10 cellular contexts compared by ENCODE assay signal in genomic region chr6:29696147-29697129, GRCh38. TPM values are rescaled to one million over a fixed set of nuclear protein-coding genes. Genes with fewer than 3 reads are reported as not detected.
A peak's percentile ranks its signal among the peaks of the same experiment; 100 is the strongest.
DNase-seq lines count a peak whose midpoint lies in the region; TF ChIP-seq lines count a peak whose summit lies in the region.
"Had no signal": no experiment of that assay in that cellular context is flagged by ENCODE, and none has a peak within 500 bp of the region (broad histone marks: within the 10 kb centered on the region; RNA-seq: fewer than 3 reads in every experiment).

No MANE protein-coding gene starts in this region.

- no peak overlapping the region for H3K4me3 ChIP-seq in breast epithelium
- H3K4me3 ChIP-seq in cardiac muscle cell, result no peak overlapping the region
- no peak overlapping the region for H3K4me3 ChIP-seq in uterus

- no peak for TF ChIP-seq POLR2A in breast epithelium (IDR thresholded peaks at IDR 0.05)
- TF ChIP-seq POLR2A in uterus (IDR thresholded peaks at IDR 0.05), result no peak

- POLR2A ChIA-PET in MCF 10A (lab: Yijun Ruan, JAX), result interaction anchor here (0.9 to 2.2 kb wide), 6 partner anchors 18 to 364 kb away, joined by 3 to 20 read pairs (median 5); partner anchors contain the start of gene GABBR1
- POLR2A ChIA-PET in RWPE1 (lab: Yijun Ruan, JAX; ENCODE audit: low non-redundant PET), result interaction anchor here (0.7 kb wide), 1 partner anchor 48 kb away, joined by 3 read pairs; no protein-coding TSS in a partner anchor

- H3K36me3 ChIP-seq in breast epithelium, result no peaks in the 10 kb centered on the region
- no peaks in the 10 kb centered on the region for H3K36me3 ChIP-seq in cardiac muscle cell
- H3K36me3 ChIP-seq in uterus, result no peaks in the 10 kb centered on the region

- H3K4me3 Mint-ChIP-seq in MCF 10A (ENCODE audit: unreplicated experiment), result no peak overlapping the region
- H3K4me3 Mint-ChIP-seq: stimulated activated naive CD8-positive, alpha-beta T cell treated with anti-CD3 and anti-CD28 coated beads, Interleukin-15, amount 100 ng/mL, for 72 hours had no signal

- no peaks in the 10 kb centered on the region for H3K27me3 Mint-ChIP-seq in MCF 10A (ENCODE audit: insufficient read depth, unreplicated experiment)

- H3K27me3 ChIP-seq in breast epithelium, result no peaks in the 10 kb centered on the region
- H3K27me3 ChIP-seq in cardiac muscle cell, result no peaks in the 10 kb centered on the region
- no peaks in the 10 kb centered on the region for H3K27me3 ChIP-seq in uterus

- TF ChIP-seq CTCF in MCF 10A (IDR thresholded peaks at IDR 0.05; ENCODE audit: unreplicated experiment), result peak; percentile 64
- TF ChIP-seq CTCF in breast epithelium (IDR thresholded peaks at IDR 0.05), result no peak
- peak; percentile 54 for TF ChIP-seq CTCF in RWPE1 (conservative IDR thresholded peaks at IDR 0.05; ENCODE audit: low read depth)
- peak; percentile 71 for TF ChIP-seq CTCF in cardiac muscle cell (IDR thresholded peaks at IDR 0.05; ENCODE audit: low read depth, low read length)
- no peak for TF ChIP-seq CTCF in uterus (IDR thresholded peaks at IDR 0.05)

- intact Hi-C loops in MCF 10A (cut with micrococcal nuclease) (loop anchor here (1.0 kb wide), 1 partner anchor 48 kb away; no protein-coding TSS in a partner anchor), breast epithelium (cut with DNase I; ENCODE audit: low total_unique reads) (no loop called here), uterus (cut with DNase I; ENCODE audit: low total_unique reads) (no loop called here)

- H3K4me1 ChIP-seq in breast epithelium (no peaks in the 10 kb centered on the region), cardiac muscle cell (ENCODE audit: low read depth) (no peaks in the 10 kb centered on the region), uterus (no peaks in the 10 kb centered on the region)

- CTCF ChIA-PET in MCF 10A (lab: Yijun Ruan, JAX), result interaction anchor here (0.5 to 5.8 kb wide), 47 partner anchors 9 to 953 kb away, joined by 3 to 369 read pairs (median 5); no protein-coding TSS in a partner anchor
- CTCF ChIA-PET in RWPE1 (lab: Yijun Ruan, JAX), result interaction anchor here (0.5 to 4.2 kb wide), 16 partner anchors 12 to 335 kb away, joined by 3 to 56 read pairs (median 3); partner anchors contain the start of gene HLA-A

- no peaks in the 10 kb centered on the region for H3K4me1 Mint-ChIP-seq in MCF 10A (ENCODE audit: insufficient read depth, unreplicated experiment)
- H3K4me1 Mint-ChIP-seq: stimulated activated naive CD8-positive, alpha-beta T cell treated with anti-CD3 and anti-CD28 coated beads, Interleukin-15, amount 100 ng/mL, for 72 hours had no signal

- H3K9me3 ChIP-seq in breast epithelium, result no peaks in the 10 kb centered on the region
- H3K9me3 ChIP-seq in cardiac muscle cell (ENCODE audit: low read depth), result no peaks in the 10 kb centered on the region
- no peaks in the 10 kb centered on the region for H3K9me3 ChIP-seq in uterus

- no peak overlapping the region for H3K27ac Mint-ChIP-seq in MCF 10A (ENCODE audit: low read depth, unreplicated experiment)
- H3K27ac Mint-ChIP-seq: stimulated activated naive CD8-positive, alpha-beta T cell treated with anti-CD3 and anti-CD28 coated beads, Interleukin-15, amount 100 ng/mL, for 72 hours had no signal

- H3K9me3 Mint-ChIP-seq in MCF 10A (ENCODE audit: unreplicated experiment), result no peaks in the 10 kb centered on the region

- DNase-seq in MCF 10A (ENCODE audit: unreplicated experiment), result peak; percentile 57
- no peak for DNase-seq in breast epithelium (ENCODE audit: low spot score in 2 of 2)
- peak; percentile 55 for DNase-seq in RWPE1 (ENCODE audit: low spot score)
- peak; percentile 45 to 64 for DNase-seq in cardiac muscle cell (ENCODE audit: low read depth in 1 of 2, low spot score in 1 of 2)
- no peak for DNase-seq in uterus
- no peak for DNase-seq in GF-D8 (lab: John Stamatoyannopoulos, UW)
- DNase-seq in NCI-H1105 treated with DMSO at 0.1 percent for 48 hours (lab: John Stamatoyannopoulos, UW), result no peak
- no peak for DNase-seq in H4 (ENCODE audit: low spot score)
- DNase-seq: stimulated activated naive CD8-positive, alpha-beta T cell treated with anti-CD3 and anti-CD28 coated beads, Interleukin-15, amount 100 ng/mL, for 72 hours had no signal

- no TSS peak for BruUV-seq in MCF 10A (replicated peaks; lab: Mats Ljungman, UMichigan)

- H3K27ac ChIP-seq in breast epithelium, result no peak overlapping the region
- H3K27ac ChIP-seq in RWPE1, result no peak overlapping the region
- peak overlapping the region; percentile 39 for H3K27ac ChIP-seq in cardiac muscle cell
- H3K27ac ChIP-seq in uterus, result no peak overlapping the region

- no peaks in the 10 kb centered on the region for H3K36me3 Mint-ChIP-seq in MCF 10A (ENCODE audit: insufficient read depth, unreplicated experiment)

RNA-seq across cellular contexts. Expression of gene ZFP57, which starts 15.5 kb away (rescaled TPM):
- 0.23 TPM in 1 of 2 replicates, not detected in the other for total RNA-seq in MCF 10A (2022)
- total RNA-seq in breast epithelium, result 1 to 10 TPM in 1 of 3 donors, under 1 TPM in 1, not detected in 1; 0.29 to 2.9 TPM
- total RNA-seq in cardiac muscle cell, result 4.1 and 4.9 TPM in 2 replicates
- 3.5 and 6.7 TPM in 2 replicates for polyA plus RNA-seq in cardiac muscle cell
- under 1 TPM in 1 of 4 donors, not detected in 3; 0.24 TPM for total RNA-seq in uterus
- total RNA-seq in H4 (2014; rRNA removed; shearing (Covaris generic)), result not detected in 2 replicates

RNA-seq across cellular contexts. Expression of gene HLA-F, which starts 26.8 kb away (rescaled TPM):
- total RNA-seq in MCF 10A (2022), result 16.9 and 28.5 TPM in 2 replicates
- 10 to 100 TPM; 58.6 to 93.7 (median 64.1) TPM for total RNA-seq in breast epithelium
- 0.78 and 1.5 TPM in 2 replicates for total RNA-seq in cardiac muscle cell
- 0.29 and 0.84 TPM in 2 replicates for polyA plus RNA-seq in cardiac muscle cell
- 100 to 1,000 TPM in 2 of 4 donors, 10 to 100 TPM in 2; 14.2 to 146 (median 104) TPM for total RNA-seq in uterus
- total RNA-seq in H4 (2014; rRNA removed; shearing (Covaris generic)), result 17.5 and 20.3 TPM in 2 replicates

RNA-seq across cellular contexts. Expression of gene MOG, which starts 39.5 kb away (rescaled TPM):
- total RNA-seq in MCF 10A (2022) (not detected in 2 replicates), breast epithelium (not detected), cardiac muscle cell (1.3 and 1.8 TPM in 2 replicates), uterus (not detected)
- 2.4 and 2.9 TPM in 2 replicates for polyA plus RNA-seq in cardiac muscle cell
- not detected in 2 replicates for total RNA-seq in H4 (2014; rRNA removed; shearing (Covaris generic))
- total RNA-seq: mucosa of gallbladder had no signal

Comparison
In these comparisons a context has a peak if more than half of its experiments do, and no peak if none do; other contexts are left out.
1. DNase-seq: peak in MCF 10A (single experiment), RWPE1 (single experiment) and cardiac muscle cell (2 of 2); none in breast epithelium (0 of 2), uterus (0 of 2), GF-D8 (single experiment), NCI-H1105 treated with DMSO at 0.1 percent for 48 hours (single experiment) and H4 (single experiment).
2. CTCF ChIP-seq: peak in MCF 10A (single experiment), RWPE1 (single experiment) and cardiac muscle cell (single experiment); none in breast epithelium (0 of 3) and uterus (0 of 4).